15 cellular contexts compared by ENCODE assay signal in the genomic region with DNA sequence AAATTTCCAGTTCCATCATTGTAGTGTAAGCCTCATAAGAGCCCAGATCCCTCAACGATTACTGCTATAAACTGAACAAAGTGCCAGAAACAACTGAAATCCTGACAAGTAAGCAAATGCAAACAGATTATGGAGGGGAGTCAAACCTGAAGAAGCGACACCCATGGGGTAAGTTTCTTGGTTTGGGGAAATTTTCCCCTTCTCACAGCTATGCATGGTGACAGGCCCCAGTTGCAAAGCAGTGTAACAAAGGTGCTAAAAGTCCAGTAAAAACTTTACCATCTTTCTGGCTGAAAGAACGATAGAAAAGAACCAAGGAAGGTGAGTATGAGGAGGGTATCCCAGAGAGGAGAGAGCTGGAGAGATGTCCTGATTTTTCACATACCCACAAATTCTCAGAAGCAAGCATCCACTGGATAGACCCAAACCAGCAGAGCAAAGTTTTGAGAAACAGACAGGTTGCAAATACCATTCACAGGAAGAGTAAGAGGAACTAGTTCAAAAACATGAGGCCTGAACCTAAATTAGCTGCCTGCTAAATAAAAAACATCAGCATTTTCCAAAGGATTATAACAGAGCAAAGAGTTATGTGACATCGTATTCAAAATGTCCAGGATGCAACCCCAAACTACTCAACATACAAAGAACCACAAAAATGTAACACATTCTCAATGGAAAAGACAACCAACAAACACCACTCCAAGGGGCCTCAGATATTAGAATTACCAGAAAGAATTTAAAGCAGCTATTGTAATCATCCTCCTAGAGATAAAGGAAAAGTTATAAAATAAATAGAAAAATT. TPM values are rescaled to one million over a fixed set of nuclear protein-coding genes. Genes with fewer than 3 reads are reported as not detected.
DNase-seq lines count a peak whose midpoint lies in the region; ATAC-seq, FAIRE-seq and TF ChIP-seq lines count a peak whose summit lies in the region.
"Had no signal": no experiment of that assay in that cellular context is flagged by ENCODE, and none has a peak within 500 bp of the region (broad histone marks: within the 10 kb centered on the region; RNA-seq: fewer than 3 reads in every experiment).

No MANE protein-coding gene starts in this region.

- peak overlapping the region in 5 of 8 donors; percentile 5 to 89 (median 45) for H3K27ac Mint-ChIP-seq in CD8-positive, alpha-beta memory T cell
- H3K27ac Mint-ChIP-seq in astrocyte (ENCODE audit: unreplicated experiment), result no peak overlapping the region
- H3K27ac Mint-ChIP-seq: activated naive CD8-positive, alpha-beta T cell treated with anti-CD3 and anti-CD28 coated beads, Interleukin-2, amount 10 ng/mL, durations not matched to agents 7 days and 5 days had no signal

- no peaks in the 10 kb centered on the region for H3K9me3 ChIP-seq in CD8-positive, alpha-beta memory T cell (ENCODE audit: low read length)
- H3K9me3 ChIP-seq in astrocyte (ENCODE audit: insufficient read depth, low read depth, low read length) (no peaks in the 10 kb centered on the region), neutrophil (no peaks in the 10 kb centered on the region)
- H3K9me3 ChIP-seq: left ventricle myocardium inferior had no signal

- no peaks in the 10 kb centered on the region for H3K79me2 ChIP-seq in astrocyte (ENCODE audit: insufficient read depth, low read length)

- no peak overlapping the region for H3K4me2 ChIP-seq in astrocyte (ENCODE audit: low read length)

- no peak overlapping the region for H3K27ac ChIP-seq in CD8-positive, alpha-beta memory T cell (ENCODE audit: low read depth, low read length)
- H3K27ac ChIP-seq in astrocyte (ENCODE audit: low read depth, low read length) (no peak overlapping the region), neutrophil (peak overlapping the region; percentile 16)
- H3K27ac ChIP-seq: left ventricle myocardium inferior, parathyroid adenoma had no signal

- no peak overlapping the region for H3K4me3 Mint-ChIP-seq in CD8-positive, alpha-beta memory T cell
- no peak overlapping the region for H3K4me3 Mint-ChIP-seq in astrocyte (ENCODE audit: unreplicated experiment)
- H3K4me3 Mint-ChIP-seq: activated naive CD8-positive, alpha-beta T cell treated with anti-CD3 and anti-CD28 coated beads, Interleukin-2, amount 10 ng/mL, durations not matched to agents 7 days and 5 days had no signal

- no peak for DNase-seq in CD8-positive, alpha-beta memory T cell
- DNase-seq in astrocyte (ENCODE audit: low read depth) (peak; percentile 16), NCI-H446 (lab: John Stamatoyannopoulos, UW) (no peak)
- no peak for DNase-seq in activated CD8-positive, alpha-beta memory T cell treated with anti-CD3 and anti-CD28 coated beads, Interleukin-2, amount 50 U/mL, for 4 hours
- DNase-seq: activated naive CD8-positive, alpha-beta T cell treated with anti-CD3 and anti-CD28 coated beads, Interleukin-2, amount 10 ng/mL, durations not matched to agents 7 days and 5 days; activated T-cell treated with anti-CD3 and anti-CD28 coated beads, Interleukin-2, amount 50 U/mL, for 48 hours; AML-193; left ventricle myocardium inferior; NCI-H1417 treated with DMSO at 0.1 percent for 48 hours; NCI-H2171 treated with DMSO at 0.1 percent for 48 hours; stimulated activated CD4-positive, alpha-beta T cell treated with anti-CD3 and anti-CD28 coated beads, Interleukin-4, amount 100 ng/mL, for 1 hour had no signal

- H3K9ac ChIP-seq in astrocyte (ENCODE audit: low read length), result no peak overlapping the region
- H3K9ac ChIP-seq: parathyroid adenoma had no signal

- no peaks in the 10 kb centered on the region for H3K27me3 ChIP-seq in CD8-positive, alpha-beta memory T cell (ENCODE audit: insufficient read depth, low read length, poor library complexity, severe bottlenecking)
- H3K27me3 ChIP-seq in astrocyte (ENCODE audit: insufficient read depth, low read length), result no peaks in the 10 kb centered on the region
- H3K27me3 ChIP-seq in neutrophil, result no peaks in the 10 kb centered on the region

- H3K4me1 Mint-ChIP-seq in CD8-positive, alpha-beta memory T cell, result peaks cover 38 to 51% (median 50%) of the 10 kb centered on the region in 3 donors
- peaks cover 7% of the 10 kb centered on the region for H3K4me1 Mint-ChIP-seq in astrocyte (ENCODE audit: low read depth, unreplicated experiment)

- no peaks in the 10 kb centered on the region for H3K4me1 ChIP-seq in CD8-positive, alpha-beta memory T cell (ENCODE audit: insufficient read depth, low read length)
- H3K4me1 ChIP-seq in astrocyte (ENCODE audit: insufficient read depth, low read length), result peaks cover 3% of the 10 kb centered on the region
- peaks cover 0 to 3% of the 10 kb centered on the region in 2 experiments for H3K4me1 ChIP-seq in neutrophil (ENCODE audit: control insufficient read depth in 1 of 2, insufficient read depth in 1 of 2, low read depth in 1 of 2, low read length in 1 of 2)
- H3K4me1 ChIP-seq: parathyroid adenoma had no signal

- peaks cover 8% of the 10 kb centered on the region for H4K20me1 ChIP-seq in astrocyte (ENCODE audit: insufficient read depth, low read length)

- peaks cover 12 to 66% (median 32%) of the 10 kb centered on the region in 3 donors for H3K36me3 Mint-ChIP-seq in CD8-positive, alpha-beta memory T cell
- peaks cover 18% of the 10 kb centered on the region for H3K36me3 Mint-ChIP-seq in astrocyte (ENCODE audit: low read depth, unreplicated experiment)

- peaks cover 18% of the 10 kb centered on the region for H3K36me3 ChIP-seq in CD8-positive, alpha-beta memory T cell (ENCODE audit: insufficient read depth, low read length)
- H3K36me3 ChIP-seq in astrocyte (ENCODE audit: insufficient read depth, low read length), result peaks cover 10% of the 10 kb centered on the region
- peaks cover 60% of the 10 kb centered on the region for H3K36me3 ChIP-seq in neutrophil

- H2AFZ ChIP-seq in astrocyte (ENCODE audit: low read depth, low read length), result no peak overlapping the region
- H2AFZ ChIP-seq: parathyroid adenoma had no signal

- FAIRE-seq in astrocyte (lab: Jason Lieb, UNC), result no peak

- TF ChIP-seq CTCF in astrocyte (IDR thresholded peaks at IDR 0.05; ENCODE audit: insufficient read depth, low read depth, low read length) (no peak), neutrophil (IDR thresholded peaks at IDR 0.05) (no peak)

- ATAC-seq in GM19351 (IDR thresholded peaks at IDR 0.05; ENCODE audit: unreplicated experiment) (peak; percentile 58), GM18909 (IDR thresholded peaks at IDR 0.05; ENCODE audit: poor library complexity, unreplicated experiment) (no peak)

- H3K9me3 Mint-ChIP-seq in CD8-positive, alpha-beta memory T cell, result no peaks in the 10 kb centered on the region
- H3K9me3 Mint-ChIP-seq in astrocyte (ENCODE audit: unreplicated experiment), result no peaks in the 10 kb centered on the region
- H3K9me3 Mint-ChIP-seq: activated naive CD8-positive, alpha-beta T cell treated with anti-CD3 and anti-CD28 coated beads, Interleukin-2, amount 10 ng/mL, durations not matched to agents 7 days and 5 days had no signal

- POLR2A ChIA-PET in CD8-positive, alpha-beta memory T cell (lab: Charles Lee), result no interaction called here

- no peaks in the 10 kb centered on the region for H3K27me3 Mint-ChIP-seq in CD8-positive, alpha-beta memory T cell
- H3K27me3 Mint-ChIP-seq in astrocyte (ENCODE audit: low read depth, unreplicated experiment), result no peaks in the 10 kb centered on the region
- H3K27me3 Mint-ChIP-seq: activated naive CD8-positive, alpha-beta T cell treated with anti-CD3 and anti-CD28 coated beads, Interleukin-2, amount 10 ng/mL, durations not matched to agents 7 days and 5 days had no signal

- no peak overlapping the region for H3K4me3 ChIP-seq in CD8-positive, alpha-beta memory T cell (ENCODE audit: low read length)
- H3K4me3 ChIP-seq in astrocyte (ENCODE audit: insufficient read depth, low read depth, low read length) (no peak overlapping the region), neutrophil (ENCODE audit: low read depth in 1 of 2, low read length in 1 of 2) (no peak overlapping the region)
- H3K4me3 ChIP-seq: left ventricle myocardium inferior had no signal

- CTCF ChIA-PET in CD8-positive, alpha-beta memory T cell (lab: Charles Lee), result interaction anchor here (1.2 kb wide), 1 partner anchor 15 kb away, joined by 3 read pairs; no protein-coding TSS in a partner anchor

RNA-seq across cellular contexts. Expression of a gene that starts 14.5 kb away (rescaled TPM):
- total RNA-seq in CD8-positive, alpha-beta memory T cell, result 10 to 100 TPM; 12.7 to 13.1 TPM
- polyA plus RNA-seq in CD8-positive, alpha-beta memory T cell, result 13.5 TPM
- total RNA-seq in astrocyte, result 5.6 and 6.2 TPM in 2 replicates
